In the genomic region with DNA sequence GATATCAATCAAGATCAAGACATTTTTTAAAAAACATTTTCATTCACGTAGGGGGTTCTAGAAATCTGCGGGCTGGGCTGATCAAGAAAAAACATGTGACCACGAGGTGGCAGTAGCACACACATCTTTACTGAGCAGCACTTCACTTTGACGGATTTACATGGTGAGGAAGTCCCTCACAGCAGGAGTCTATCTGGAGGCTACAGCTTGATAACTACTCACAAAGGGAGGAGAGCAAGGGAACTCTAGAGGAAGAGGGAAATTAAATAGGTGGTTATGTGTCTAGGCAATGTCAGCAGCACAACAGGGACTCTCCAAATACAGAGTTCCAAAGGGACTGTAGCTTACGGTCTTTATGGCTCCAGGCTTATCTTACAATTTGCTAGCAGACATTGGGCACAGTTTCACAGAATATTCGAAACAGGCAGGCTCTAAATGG, we compare ENCODE assay signal across 8 cellular contexts.
A peak's percentile ranks its signal among the peaks of the same experiment; 100 is the strongest.
DNase-seq lines count a peak whose midpoint lies in the region; FAIRE-seq and TF ChIP-seq lines count a peak whose summit lies in the region.

No MANE protein-coding gene starts in this region.

- WGBS in mesendoderm (ENCODE audit: extremely low coverage, insufficient coverage, low lambda C conversion rate): no CpG with 5 or more reads among the region's 6 CpGs

- BruUV-seq in OCI-LY7 (replicated peaks; lab: Mats Ljungman, UMichigan): no TSS peak

- H3K4me2 ChIP-seq in Karpas-422 (ENCODE audit: low read depth, low read length, poor library complexity, severe bottlenecking) (no peak overlapping the region), OCI-LY7 (ENCODE audit: low read length) (no peak overlapping the region), mesendoderm (ENCODE audit: low read length) (no peak overlapping the region)

- H2BK15ac ChIP-seq in mesendoderm (replicated peaks; ENCODE audit: low read depth): peak overlapping the region; percentile 45

- H3K4me1 ChIP-seq in Karpas-422 (ENCODE audit: low read length) (no peaks in the 10 kb centered on the region), OCI-LY7 (ENCODE audit: insufficient read depth, low read length, poor library complexity, severe bottlenecking) (no peaks in the 10 kb centered on the region), mesendoderm (ENCODE audit: control insufficient read depth, low read depth, low read length) (no peaks in the 10 kb centered on the region)

- H3K79me1 ChIP-seq in mesendoderm (ENCODE audit: low read length): no peaks in the 10 kb centered on the region

- no peak overlapping the region for H2AFZ ChIP-seq in Karpas-422 (ENCODE audit: low read length)
- no peak overlapping the region for H2AFZ ChIP-seq in OCI-LY7 (ENCODE audit: low read length)

- intact Hi-C loops in OCI-LY7 (cut with micrococcal nuclease; ENCODE audit: unreplicated experiment): loop anchor here (2.0 to 10.0 kb wide), 2 partner anchors 345 to 383 kb away; no protein-coding TSS in a partner anchor
- intact Hi-C loops in posterior vena cava (cut with DNase I): no loop called here

- POLR2A ChIA-PET in OCI-LY7 (lab: Charles Lee): no interaction called here

- peak; percentile 80 for FAIRE-seq in H54 (lab: Jason Lieb, UNC)

- H3K27ac ChIP-seq in Karpas-422 (ENCODE audit: low read length): no peak overlapping the region
- H3K27ac ChIP-seq in OCI-LY7 (ENCODE audit: low read depth, low read length, poor library complexity, severe bottlenecking): no peak overlapping the region
- H3K27ac ChIP-seq in mesendoderm (ENCODE audit: low read depth, low read length): peak overlapping the region; percentile 31

- H3K9ac ChIP-seq in Karpas-422 (ENCODE audit: low read length) (no peak overlapping the region), mesendoderm (ENCODE audit: low read length) (no peak overlapping the region)

- peak overlapping the region; percentile 56 for H3K18ac ChIP-seq in mesendoderm (ENCODE audit: low read length)

- H2BK120ac ChIP-seq in mesendoderm (ENCODE audit: low read depth, low read length): no peak overlapping the region

- no peak overlapping the region for H3K23ac ChIP-seq in mesendoderm (ENCODE audit: low read length)

- H3K9me2 ChIP-seq in Karpas-422 (replicated peaks; ENCODE audit: insufficient read depth, low read length): no peaks in the 10 kb centered on the region
- peaks cover 4% of the 10 kb centered on the region; the same call in 1 of the 2 replicates for H3K9me2 ChIP-seq in OCI-LY7 (ENCODE audit: insufficient read depth, low read length)

- H2AK5ac ChIP-seq in mesendoderm (ENCODE audit: low read length): no peak overlapping the region

- no peak overlapping the region for H4K5ac ChIP-seq in mesendoderm (ENCODE audit: low read length)

- peak; percentile 14 for DNase-seq in 8988T
- DNase-seq in GM04503 (ENCODE audit: low read depth): peak; percentile 12
- DNase-seq in H54 (ENCODE audit: insufficient read length, low spot score): peak; percentile 23
- peak; percentile 88 for DNase-seq in Karpas-422
- DNase-seq in OCI-LY7 (ENCODE audit: low spot score): peak; percentile 67
- DNase-seq in brain pericyte (ENCODE audit: low read depth, low spot score): peak; percentile 59
- DNase-seq in mesendoderm: peak; percentile 99
- no peak for DNase-seq in posterior vena cava (ENCODE audit: low spot score)

- H3K9me3 ChIP-seq in Karpas-422 (ENCODE audit: low read length): no peaks in the 10 kb centered on the region
- no peaks in the 10 kb centered on the region for H3K9me3 ChIP-seq in OCI-LY7 (ENCODE audit: low read length)

- CTCF ChIA-PET in OCI-LY7 (lab: Charles Lee; ENCODE audit: unreplicated experiment): no interaction called here

- no peak overlapping the region for H3K4ac ChIP-seq in mesendoderm (ENCODE audit: low read depth, low read length)

- no peak for TF ChIP-seq POLR2A in H54 (IDR thresholded peaks at IDR 0.05; ENCODE audit: low read depth, low read length)

- no peaks in the 10 kb centered on the region for H4K20me1 ChIP-seq in Karpas-422 (ENCODE audit: insufficient read depth, low read depth, low read length)
- H4K20me1 ChIP-seq in OCI-LY7 (ENCODE audit: insufficient read depth, low read length): no peaks in the 10 kb centered on the region

- no peaks in the 10 kb centered on the region for H3K27me3 ChIP-seq in Karpas-422 (ENCODE audit: low read length)
- no peaks in the 10 kb centered on the region for H3K27me3 ChIP-seq in mesendoderm (ENCODE audit: insufficient read depth, low read length, poor library complexity)

- H2BK5ac ChIP-seq in mesendoderm (ENCODE audit: low read length): no peak overlapping the region

- peak overlapping the region; percentile 35 for H3K56ac ChIP-seq in mesendoderm (ENCODE audit: low read length)

- H4K8ac ChIP-seq in mesendoderm (ENCODE audit: low read depth, low read length): no peak overlapping the region

- H3K4me3 ChIP-seq in Karpas-422 (ENCODE audit: low read length) (no peak overlapping the region), OCI-LY7 (ENCODE audit: low read depth, low read length, poor library complexity, severe bottlenecking) (no peak overlapping the region), mesendoderm (ENCODE audit: low read length) (no peak overlapping the region)

- peak; percentile 86 for TF ChIP-seq CTCF in OCI-LY7 (conservative IDR thresholded peaks at IDR 0.05; ENCODE audit: low read length)

- H3K36me3 ChIP-seq in Karpas-422 (ENCODE audit: insufficient read depth, low read length): no peaks in the 10 kb centered on the region
- no peaks in the 10 kb centered on the region for H3K36me3 ChIP-seq in OCI-LY7 (ENCODE audit: insufficient read depth, low read length)
- H3K36me3 ChIP-seq in mesendoderm (ENCODE audit: control insufficient read depth, insufficient read depth, low read length): no peaks in the 10 kb centered on the region

- H3K79me2 ChIP-seq in Karpas-422 (ENCODE audit: low read length) (no peaks in the 10 kb centered on the region), OCI-LY7 (ENCODE audit: insufficient read depth, low read depth, low read length) (no peaks in the 10 kb centered on the region), mesendoderm (ENCODE audit: control insufficient read depth, insufficient read depth, low read length) (no peaks in the 10 kb centered on the region)
